7 cellular contexts compared by ENCODE assay signal in the genomic region with DNA sequence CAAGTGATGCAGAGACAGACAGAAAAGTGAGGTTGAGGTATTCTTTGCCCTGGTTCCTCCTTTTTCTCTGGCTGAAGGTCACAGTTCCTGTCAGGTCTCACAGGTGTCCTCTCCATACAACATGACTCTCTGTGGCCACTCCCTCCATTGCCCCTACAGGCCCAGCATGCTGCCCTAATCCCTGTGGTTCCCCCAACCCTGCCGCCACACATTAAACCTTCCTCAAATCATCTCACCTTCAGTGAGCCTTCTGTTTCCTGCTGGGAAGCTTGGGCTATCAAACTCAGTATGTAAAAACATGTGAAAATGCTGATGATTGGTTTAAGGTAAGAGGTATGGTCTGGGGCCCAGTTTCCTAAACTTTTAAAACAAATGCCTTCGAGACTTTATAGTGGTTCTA.
"Had no signal": no experiment of that assay in that cellular context is flagged by ENCODE, and none has a peak within 500 bp of the region (broad histone marks: within the 10 kb centered on the region; RNA-seq: fewer than 3 reads in every experiment).

No MANE protein-coding gene starts in this region.

- H3K27ac Mint-ChIP-seq: H9 had no signal

- H3K4me3 ChIP-seq: K562 had no signal

- FAIRE-seq: H54, HTR-8/SVneo, K562 had no signal

- DNase-seq: GOT3, H9, HCEC 1CT, IMR-90 had no signal

- H3K9me3 Mint-ChIP-seq: H9 had no signal

- ATAC-seq: K562 had no signal

- H3K4me3 Mint-ChIP-seq: H9 had no signal
